In genomic region chr6:92479821-92480220, GRCh38 we compare ENCODE assay signal across 24 cellular contexts.
A peak's percentile ranks its signal among the peaks of the same experiment; 100 is the strongest.
DNase-seq lines count a peak whose midpoint lies in the region; FAIRE-seq and TF ChIP-seq lines count a peak whose summit lies in the region.
"Had no signal": no experiment of that assay in that cellular context is flagged by ENCODE, and none has a peak within 500 bp of the region (broad histone marks: within the 10 kb centered on the region; RNA-seq: fewer than 3 reads in every experiment).

No MANE protein-coding gene starts in this region.

- TF ChIP-seq POLR2A in H1 (IDR thresholded peaks at IDR 0.05; ENCODE audit: control extremely low read depth in 1 of 2, low read depth in 2 of 2, low read length in 2 of 2), result no peak

- no peaks in the 10 kb centered on the region for H4K20me1 ChIP-seq in H1 (replicated peaks in 1 of 2; ENCODE audit: control insufficient read depth in 1 of 2, insufficient read depth in 2 of 2, low read length in 2 of 2)
- H4K20me1 ChIP-seq: BLaER1 had no signal

- CTCF ChIA-PET in H1 (lab: Charles Lee; ENCODE audit: partially characterized antibody), result no interaction called here

- no peaks in the 10 kb centered on the region for H3K23me2 ChIP-seq in H1 (ENCODE audit: low read depth, low read length)

- TF ChIP-seq CTCF in H1 (IDR thresholded peaks at IDR 0.05; ENCODE audit: control extremely low read depth in 1 of 3, insufficient read depth in 1 of 3, low read depth in 1 of 3, low read length in 3 of 3) (no peak), retinal pigment epithelial cell (conservative IDR thresholded peaks at IDR 0.05; ENCODE audit: low read depth, low read length) (no peak), glutamatergic neuron (IDR thresholded peaks at IDR 0.05; ENCODE audit: partially characterized antibody, unreplicated experiment) (no peak)

- H2BK20ac ChIP-seq in H1 (ENCODE audit: low read length), result no peak overlapping the region

- H4K8ac ChIP-seq in H1 (ENCODE audit: extremely low read depth, insufficient read depth, low read length), result no peak overlapping the region

- H3K9ac ChIP-seq in H1 (replicated peaks in 1 of 4; ENCODE audit: extremely low read depth in 1 of 4, low read depth in 3 of 4, low read length in 3 of 4), result no peak overlapping the region
- H3K9ac ChIP-seq: BLaER1 had no signal

- no peak overlapping the region for H2BK5ac ChIP-seq in H1 (ENCODE audit: low read depth, low read length)

- H3K79me1 ChIP-seq in H1 (ENCODE audit: low read depth, low read length), result no peaks in the 10 kb centered on the region

- no peak overlapping the region for H3K18ac ChIP-seq in H1 (ENCODE audit: extremely low read depth, low read length)

- peaks cover 4% of the 10 kb centered on the region for H3K9me3 Mint-ChIP-seq in glutamatergic neuron (ENCODE audit: unreplicated experiment)
- H3K9me3 Mint-ChIP-seq: type B pancreatic cell had no signal

- H3K27ac ChIP-seq in H1 (ENCODE audit: low read depth, low read length), result no peak overlapping the region
- H3K27ac ChIP-seq: BLaER1, Peyer's patch, stomach had no signal

- H4K5ac ChIP-seq in H1 (ENCODE audit: insufficient read length, low read depth, low read length), result no peak overlapping the region

- no peaks in the 10 kb centered on the region for H3K27me3 ChIP-seq in H1 (replicated peaks in 1 of 4; ENCODE audit: control insufficient read depth in 3 of 4, extremely low read depth in 1 of 4, insufficient read depth in 3 of 4, low read length in 3 of 4)
- H3K27me3 ChIP-seq: BLaER1, Peyer's patch, stomach had no signal

- no peak overlapping the region for H2BK120ac ChIP-seq in H1 (replicated peaks; ENCODE audit: low read depth, low read length)

- DNase-seq in DMS53 (lab: John Stamatoyannopoulos, UW) (peak; percentile 4), DMS53 treated with DMSO at 0.1 percent for 48 hours (lab: John Stamatoyannopoulos, UW; ENCODE audit: unreplicated experiment) (no peak), RKO (ENCODE audit: low spot score) (peak; percentile 11), H1 (ENCODE audit: low read depth in 1 of 2, low spot score in 2 of 2) (no peak), retinal pigment epithelial cell (ENCODE audit: low read depth) (peak; percentile 38), glutamatergic neuron (no peak), hepatic stellate cell (ENCODE audit: low spot score) (no peak)
- no peak for DNase-seq in stimulated activated naive CD4-positive, alpha-beta T cell (lab: John Stamatoyannopoulos, UW)
- DNase-seq: 8988T; activated CD8-positive, alpha-beta T cell treated with anti-CD3 and anti-CD28 coated beads, Interleukin-2, amount 10 ng/mL, durations not matched to agents 7 days and 5 days; activated naive CD4-positive, alpha-beta T cell; activated T-cell treated with anti-CD3 and anti-CD28 coated beads, Interleukin-2, amount 50 U/mL, for 1 hour; anterior cingulate cortex; Calu3; effector CD4-positive, alpha-beta T cell; mucosa of descending colon; NCI-H1417 treated with DMSO at 0.1 percent for 48 hours; Peyer's patch; small intestine; stimulated activated CD4-positive, alpha-beta T cell treated with anti-CD3 and anti-CD28 coated beads, Interleukin-4, amount 100 ng/mL, for 1 hour; stomach had no signal

- no peak overlapping the region for H2BK12ac ChIP-seq in H1 (ENCODE audit: low read depth, low read length)

- H3K4me1 ChIP-seq in H1 (replicated peaks in 1 of 4; ENCODE audit: control insufficient read depth in 3 of 4, insufficient read depth in 4 of 4, low read length in 3 of 4), result no peaks in the 10 kb centered on the region
- H3K4me1 ChIP-seq: BLaER1, Peyer's patch, stomach had no signal

- no peak overlapping the region for H2BK15ac ChIP-seq in H1 (ENCODE audit: low read length)

- no peak overlapping the region for H3K56ac ChIP-seq in H1 (replicated peaks; ENCODE audit: insufficient read length, low read depth, low read length)

- TF ChIP-seq RAD21 in H1 (IDR thresholded peaks at IDR 0.05 in 1 of 2, conservative IDR thresholded peaks at IDR 0.05 in 1 of 2; ENCODE audit: low read depth in 2 of 2, low read length in 2 of 2), result no peak

- H3K4ac ChIP-seq in H1 (replicated peaks; ENCODE audit: insufficient read length, low read depth, low read length), result no peak overlapping the region

- H3K27me3 Mint-ChIP-seq in glutamatergic neuron (ENCODE audit: unreplicated experiment), result peaks cover 5% of the 10 kb centered on the region
- H3K27me3 Mint-ChIP-seq: type B pancreatic cell had no signal

- H3K4me3 ChIP-seq in H1 (ENCODE audit: extremely low read depth in 1 of 4, insufficient read depth in 2 of 4, low read depth in 3 of 4, low read length in 4 of 4) (no peak overlapping the region), retinal pigment epithelial cell (ENCODE audit: low read length) (no peak overlapping the region)
- H3K4me3 ChIP-seq: BLaER1, mucosa of descending colon, Peyer's patch, stomach had no signal

- H2AFZ ChIP-seq in H1 (ENCODE audit: low read length), result peak overlapping the region; percentile 43; the same call in 1 of the 2 replicates

- no peaks in the 10 kb centered on the region for H3K36me3 ChIP-seq in H1 (ENCODE audit: control insufficient read depth in 2 of 4, insufficient read depth in 4 of 4, low read length in 3 of 4)
- H3K36me3 ChIP-seq: BLaER1, Peyer's patch, stomach had no signal

- POLR2A ChIA-PET in H1 (lab: Charles Lee; ENCODE audit: partially characterized antibody), result no interaction called here

- no peak overlapping the region for H3K4me2 ChIP-seq in H1 (ENCODE audit: insufficient read depth in 1 of 2, low read depth in 2 of 2, low read length in 2 of 2)
- H3K4me2 ChIP-seq: BLaER1 had no signal

- peaks cover 12% of the 10 kb centered on the region for H3K4me1 Mint-ChIP-seq in glutamatergic neuron (ENCODE audit: low read depth, unreplicated experiment)
- H3K4me1 Mint-ChIP-seq: neural crest cell had no signal

- H3K23ac ChIP-seq in H1 (ENCODE audit: insufficient read length), result no peak overlapping the region

- no peaks in the 10 kb centered on the region for H3K79me2 ChIP-seq in H1 (ENCODE audit: control insufficient read depth in 1 of 2, insufficient read depth in 2 of 2, low read length in 2 of 2)

- no peaks in the 10 kb centered on the region for H3K36me3 Mint-ChIP-seq in glutamatergic neuron (ENCODE audit: unreplicated experiment)
- H3K36me3 Mint-ChIP-seq: type B pancreatic cell had no signal

- no peak overlapping the region for H4K91ac ChIP-seq in H1 (replicated peaks; ENCODE audit: insufficient read length, low read length)

- no peak overlapping the region for H3K27ac Mint-ChIP-seq in glutamatergic neuron (ENCODE audit: unreplicated experiment)
- H3K27ac Mint-ChIP-seq: activated CD8-positive, alpha-beta T cell treated with anti-CD3 and anti-CD28 coated beads, Interleukin-2, amount 10 ng/mL, durations not matched to agents 7 days and 5 days; type B pancreatic cell had no signal

- FAIRE-seq in H1 (lab: Jason Lieb, UNC), result no peak
- FAIRE-seq: small intestine had no signal

- H3K4me3 Mint-ChIP-seq in glutamatergic neuron (ENCODE audit: unreplicated experiment), result no peak overlapping the region
- H3K4me3 Mint-ChIP-seq: activated CD8-positive, alpha-beta T cell treated with anti-CD3 and anti-CD28 coated beads, Interleukin-2, amount 10 ng/mL, durations not matched to agents 7 days and 5 days; neural crest cell; type B pancreatic cell had no signal

- H2AK5ac ChIP-seq in H1 (ENCODE audit: low read depth, low read length), result no peak overlapping the region

- 95% methylated on average over 1 of the region's 1 CpG; no CpG with 5 or more reads in 1 of the 2 experiments for WGBS in H1 (ENCODE audit: extremely low coverage in 1 of 2, insufficient coverage in 1 of 2, insufficient read length in 1 of 2, insufficient replicate concordance in 2 of 2, low coverage in 1 of 2, low lambda C conversion rate in 2 of 2, missing lambda C conversion rate in 1 of 2), 2 experiments

- H3K14ac ChIP-seq in H1 (ENCODE audit: insufficient read length), result no peak overlapping the region

- no peaks in the 10 kb centered on the region for H3K9me3 ChIP-seq in H1 (ENCODE audit: insufficient read depth in 2 of 2, low read depth in 1 of 2, low read length in 1 of 2)
- H3K9me3 ChIP-seq: BLaER1, Peyer's patch had no signal

- TF ChIP-seq EP300 in H1 (IDR thresholded peaks at IDR 0.05; ENCODE audit: borderline replicate concordance in 1 of 2, low read depth in 2 of 2, low read length in 2 of 2), result no peak

TF ChIP-seq in H1, 55 proteins besides CTCF, POLR2A, EP300 and RAD21:
- TF ChIP-seq NANOG (IDR thresholded peaks at IDR 0.05; ENCODE audit: insufficient read depth, low read depth, low read length, poor library complexity, severe bottlenecking) (no peak), BRCA1 (IDR thresholded peaks at IDR 0.05; ENCODE audit: low read depth, low read length) (no peak), TBP (IDR thresholded peaks at IDR 0.05; ENCODE audit: low read depth, low read length) (no peak), NRF1 (IDR thresholded peaks at IDR 0.05; ENCODE audit: low read depth, low read length) (no peak), SIN3A (conservative IDR thresholded peaks at IDR 0.05 in 1 of 2, IDR thresholded peaks at IDR 0.05 in 1 of 2; ENCODE audit: low read depth in 1 of 2, low read length in 2 of 2) (no peak), SIX5 (IDR thresholded peaks at IDR 0.05; ENCODE audit: low read depth, low read length) (no peak), FOSL1 (IDR thresholded peaks at IDR 0.05; ENCODE audit: insufficient read depth, low read depth, low read length) (no peak), ZNF274 (IDR thresholded peaks at IDR 0.05; ENCODE audit: borderline replicate concordance, extremely low read depth, low read length) (no peak), SUZ12 (IDR thresholded peaks at IDR 0.05; ENCODE audit: low read length) (no peak), RNF2 (IDR thresholded peaks at IDR 0.05; ENCODE audit: borderline replicate concordance, low read depth, low read length, missing control alignments, poor library complexity, severe bottlenecking) (no peak), EGR1 (IDR thresholded peaks at IDR 0.05; ENCODE audit: borderline replicate concordance, low read depth, low read length) (no peak), CHD2 (IDR thresholded peaks at IDR 0.05; ENCODE audit: low read length) (no peak), EZH2 (IDR thresholded peaks at IDR 0.05; ENCODE audit: low read depth, low read length, severe bottlenecking) (no peak), JUND (IDR thresholded peaks at IDR 0.05; ENCODE audit: low read length) (no peak), BACH1 (IDR thresholded peaks at IDR 0.05; ENCODE audit: low read length) (no peak), ASH2L (IDR thresholded peaks at IDR 0.05; ENCODE audit: low read length) (no peak)
- TF ChIP-seq, protein P1, sequence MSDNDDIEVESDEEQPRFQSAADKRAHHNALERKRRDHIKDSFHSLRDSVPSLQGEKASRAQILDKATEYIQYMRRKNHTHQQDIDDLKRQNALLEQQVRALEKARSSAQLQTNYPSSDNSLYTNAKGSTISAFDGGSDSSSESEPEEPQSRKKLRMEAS (IDR thresholded peaks at IDR 0.05), result no peak
- TF ChIP-seq, protein P2, sequence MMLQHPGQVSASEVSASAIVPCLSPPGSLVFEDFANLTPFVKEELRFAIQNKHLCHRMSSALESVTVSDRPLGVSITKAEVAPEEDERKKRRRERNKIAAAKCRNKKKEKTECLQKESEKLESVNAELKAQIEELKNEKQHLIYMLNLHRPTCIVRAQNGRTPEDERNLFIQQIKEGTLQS (IDR thresholded peaks at IDR 0.05; ENCODE audit: insufficient read depth, low read depth, low read length), result no peak
TF ChIP-seq in H1: peak in this region for 0.

Comparison
In these comparisons a context has a peak if more than half of its experiments do, and no peak if none do; other contexts are left out.
1. DNase-seq: peak in DMS53 (single experiment), RKO (single experiment) and retinal pigment epithelial cell (single experiment); none in DMS53 treated with DMSO at 0.1 percent for 48 hours (single experiment), H1 (0 of 2), glutamatergic neuron (single experiment), stimulated activated naive CD4-positive, alpha-beta T cell (0 of 6) and hepatic stellate cell (single experiment).